Comparison of ENCODE assay signal across 8 cellular contexts in genomic region chr12:108833757-108834472, GRCh38. TPM values are rescaled to one million over a fixed set of nuclear protein-coding genes. Genes with fewer than 3 reads are reported as not detected.
DNase-seq lines count a peak whose midpoint lies in the region; ATAC-seq, FAIRE-seq and TF ChIP-seq lines count a peak whose summit lies in the region.

No MANE protein-coding gene starts in this region.

- FAIRE-seq in H54 (lab: Jason Lieb, UNC), result no peak

- peak overlapping the region; percentile 98 for H2BK20ac ChIP-seq in IMR-90 (ENCODE audit: low read depth, low read length)

- WGBS in IMR-90 (ENCODE audit: extremely low coverage in 2 of 2, insufficient read length in 1 of 2), 2 experiments, result no CpG with 5 or more reads among the region's 12 CpGs
- WGBS in right lobe of liver (ENCODE audit: insufficient coverage, low coverage, low lambda C conversion rate, missing lambda C conversion rate), result 56% methylated on average over 12 of the region's 12 CpGs

- intact Hi-C loops in IMR-90 (cut with micrococcal nuclease), result loop anchor here (1.0 kb wide), 1 partner anchor 20 kb away; no protein-coding TSS in a partner anchor
- intact Hi-C loops in right lobe of liver (cut with DNase I), result no loop called here
- intact Hi-C loops in activated CD4-positive, alpha-beta memory T cell treated with anti-CD3 and anti-CD28 coated beads for 36 hours (cut with micrococcal nuclease), result loop anchor here (10.0 kb wide), 1 partner anchor 269 kb away; the partner anchor contains the start of genes ISCU and SART3

- peak overlapping the region; percentile 98 for H4K91ac ChIP-seq in IMR-90 (ENCODE audit: insufficient read depth, low read depth, low read length)

- H4K5ac ChIP-seq in IMR-90 (ENCODE audit: low read depth, low read length), result peak overlapping the region; percentile 81

- peak overlapping the region; percentile 99 for H2AK5ac ChIP-seq in IMR-90 (ENCODE audit: low read depth, low read length)

- no peaks in the 10 kb centered on the region for H3K27me3 Mint-ChIP-seq in activated CD4-positive, alpha-beta memory T cell treated with anti-CD3 and anti-CD28 coated beads for 36 hours

- peak overlapping the region; percentile 97 for H3K23ac ChIP-seq in IMR-90 (ENCODE audit: low read depth, low read length)

- TF ChIP-seq POLR2A in IMR-90 (IDR thresholded peaks at IDR 0.05; ENCODE audit: low read depth, low read length) (no peak; the same call in none of the 2 replicates), right lobe of liver (IDR thresholded peaks at IDR 0.05) (no peak), H54 (IDR thresholded peaks at IDR 0.05; ENCODE audit: low read depth, low read length) (no peak)

- in situ Hi-C loops in IMR-90 (cut with MboI; ENCODE audit: low sequenced_read_pairs), result no loop called here

- dilution Hi-C loops in IMR-90 (cut with HindIII; ENCODE audit: low sequenced_read_pairs, unreplicated experiment), result no loop called here

- peak; percentile 7 for ATAC-seq in IMR-90 (ENCODE audit: low read depth)
- ATAC-seq in right lobe of liver, result peak; percentile 62 to 74 (median 70)
- no peak for ATAC-seq in HG03097 (IDR thresholded peaks at IDR 0.05; ENCODE audit: low FRiP score, unreplicated experiment)

- peak overlapping the region; percentile 90 for H3K18ac ChIP-seq in IMR-90 (ENCODE audit: low read depth, low read length)

- H3K79me1 ChIP-seq in IMR-90 (ENCODE audit: low read depth in 1 of 2, low read length in 2 of 2), result peaks cover 22 to 78% of the 10 kb centered on the region in 2 experiments

- H3K9me3 ChIP-seq in IMR-90 (ENCODE audit: control insufficient read depth, insufficient read depth, low read length) (no peaks in the 10 kb centered on the region), right lobe of liver (no peaks in the 10 kb centered on the region), subcutaneous abdominal adipose tissue (ENCODE audit: control insufficient read depth in 5 of 5, low read length in 5 of 5) (no peaks in the 10 kb centered on the region)

- H4K20me1 ChIP-seq in IMR-90 (ENCODE audit: insufficient read depth, low read length), result peaks cover 3% of the 10 kb centered on the region

- peak overlapping the region; percentile 99 for H3K4ac ChIP-seq in IMR-90 (ENCODE audit: low read depth, low read length)

- H3K27me3 ChIP-seq in IMR-90 (ENCODE audit: control insufficient read depth, insufficient read depth, low read length) (no peaks in the 10 kb centered on the region), right lobe of liver (no peaks in the 10 kb centered on the region), subcutaneous abdominal adipose tissue (ENCODE audit: control insufficient read depth in 5 of 5, insufficient read depth in 4 of 5, low read length in 5 of 5) (no peaks in the 10 kb centered on the region)

- H3K4me3 Mint-ChIP-seq in activated CD4-positive, alpha-beta memory T cell treated with anti-CD3 and anti-CD28 coated beads for 36 hours, result no peak overlapping the region

- H2BK15ac ChIP-seq in IMR-90 (ENCODE audit: low read depth, low read length), result peak overlapping the region; percentile 96

- H3K4me1 ChIP-seq in IMR-90 (ENCODE audit: control insufficient read depth, insufficient read depth, low read length) (peaks cover 41% of the 10 kb centered on the region), right lobe of liver (peaks cover 0 to 17% (median 5%) of the 10 kb centered on the region in 4 donors), subcutaneous abdominal adipose tissue (ENCODE audit: control insufficient read depth in 5 of 5, insufficient read depth in 5 of 5, low read length in 5 of 5) (peaks cover 29 to 76% (median 54%) of the 10 kb centered on the region in 5 donors)

- POLR2A ChIA-PET in IMR-90 (lab: Charles Lee; ENCODE audit: unreplicated experiment), result no interaction called here
- POLR2A ChIA-PET in activated CD4-positive, alpha-beta memory T cell treated with anti-CD3 and anti-CD28 coated beads for 36 hours (lab: Charles Lee), result no interaction called here

- CTCF ChIA-PET in IMR-90 (lab: Yijun Ruan, JAX), result interaction anchor here (2.8 kb wide), 1 partner anchor 17 kb away, joined by 13 read pairs; no protein-coding TSS in a partner anchor
- CTCF ChIA-PET in activated CD4-positive, alpha-beta memory T cell treated with anti-CD3 and anti-CD28 coated beads for 36 hours (lab: Charles Lee), result interaction anchor here (0.6 kb wide), 1 partner anchor 213 kb away, joined by 4 read pairs; no protein-coding TSS in a partner anchor

- peak; percentile 83 for DNase-seq in IMR-90
- peak; percentile 72 to 76 (median 76) for DNase-seq in right lobe of liver
- no peak for DNase-seq in activated CD4-positive, alpha-beta memory T cell treated with anti-CD3 and anti-CD28 coated beads for 36 hours
- DNase-seq in H54 (ENCODE audit: insufficient read length, low spot score), result no peak
- DNase-seq in stimulated activated CD4-positive, alpha-beta T cell treated with anti-CD3 and anti-CD28 coated beads, Interleukin-2, amount 100 ng/mL, for 48 hours, result no peak

- H3K4me3 ChIP-seq in IMR-90 (ENCODE audit: insufficient read depth, low read depth, low read length) (no peak overlapping the region), right lobe of liver (no peak overlapping the region), subcutaneous abdominal adipose tissue (ENCODE audit: low read depth in 1 of 5, low read length in 5 of 5) (peak overlapping the region in 3 of 5 donors; percentile 1 to 25 (median 23))

- H3K36me3 Mint-ChIP-seq in activated CD4-positive, alpha-beta memory T cell treated with anti-CD3 and anti-CD28 coated beads for 36 hours, result peaks cover 38% of the 10 kb centered on the region

- peaks cover 43% of the 10 kb centered on the region for H3K4me1 Mint-ChIP-seq in activated CD4-positive, alpha-beta memory T cell treated with anti-CD3 and anti-CD28 coated beads for 36 hours (ENCODE audit: low read depth)

- H3K36me3 ChIP-seq in IMR-90 (ENCODE audit: control insufficient read depth, insufficient read depth, low read length), result peaks cover 39% of the 10 kb centered on the region
- peaks cover 0 to 32% (median 5%) of the 10 kb centered on the region in 4 donors for H3K36me3 ChIP-seq in right lobe of liver
- peaks cover 0 to 35% (median 32%) of the 10 kb centered on the region in 5 donors for H3K36me3 ChIP-seq in subcutaneous abdominal adipose tissue (ENCODE audit: control insufficient read depth in 5 of 5, insufficient read depth in 5 of 5, low read length in 5 of 5)

- H2AK9ac ChIP-seq in IMR-90 (replicated peaks; ENCODE audit: low read depth, low read length, poor library complexity), result peak overlapping the region; percentile 87

- no peak for TF ChIP-seq RAD21 in IMR-90 (IDR thresholded peaks at IDR 0.05; ENCODE audit: low read length)

- H3K4me2 ChIP-seq in IMR-90 (ENCODE audit: low read depth, low read length), result peak overlapping the region; percentile 67; the same call in 1 of the 2 replicates

- BruUV-seq in IMR-90 (replicated peaks; lab: Mats Ljungman, UMichigan), result no TSS peak

- peak overlapping the region; percentile 97 for H3K14ac ChIP-seq in IMR-90 (replicated peaks; ENCODE audit: low read depth, low read length)

- peak overlapping the region; percentile 98 for H2BK5ac ChIP-seq in IMR-90 (ENCODE audit: low read depth, low read length, poor library complexity, severe bottlenecking)

- peaks cover 43% of the 10 kb centered on the region for H3K9me1 ChIP-seq in IMR-90 (ENCODE audit: insufficient read depth, low read length)

- H2BK120ac ChIP-seq in IMR-90 (ENCODE audit: low read depth, low read length), result peak overlapping the region; percentile 98

- TF ChIP-seq CTCF in IMR-90 (conservative IDR thresholded peaks at IDR 0.05; ENCODE audit: low read depth, low read length), result no peak
- TF ChIP-seq CTCF in right lobe of liver (IDR thresholded peaks at IDR 0.05), result no peak

- H3K27ac ChIP-seq in IMR-90 (ENCODE audit: insufficient read depth, low read length) (peak overlapping the region; percentile 98), cingulate gyrus (ENCODE audit: low read depth, low read length) (peak overlapping the region; percentile 42), right lobe of liver (peak overlapping the region; percentile 20 to 37 (median 33)), subcutaneous abdominal adipose tissue (ENCODE audit: low read depth, low read length) (peak overlapping the region; percentile 93)

- H3K9ac ChIP-seq in IMR-90 (ENCODE audit: low read depth, low read length), result peak overlapping the region; percentile 88
- H3K9ac ChIP-seq in subcutaneous abdominal adipose tissue (ENCODE audit: low read length in 5 of 5), result peak overlapping the region; percentile 49 to 72 (median 63)

- peak overlapping the region; percentile 99 for H3K56ac ChIP-seq in IMR-90 (ENCODE audit: extremely low read depth, insufficient read depth, low read length)

- H2AFZ ChIP-seq in IMR-90 (replicated peaks; ENCODE audit: low read length, poor library complexity), result peak overlapping the region; percentile 56

- H3K9me3 Mint-ChIP-seq in activated CD4-positive, alpha-beta memory T cell treated with anti-CD3 and anti-CD28 coated beads for 36 hours, result no peaks in the 10 kb centered on the region

- H3K27ac Mint-ChIP-seq in activated CD4-positive, alpha-beta memory T cell treated with anti-CD3 and anti-CD28 coated beads for 36 hours, result no peak overlapping the region

- peak overlapping the region; percentile 74 to 98 for H4K8ac ChIP-seq in IMR-90 (ENCODE audit: low read depth in 2 of 2, low read length in 2 of 2)

TF ChIP-seq in IMR-90, 13 proteins besides CTCF, POLR2A, EP300 and RAD21 (continues in another document):
- TF ChIP-seq USF2 (IDR thresholded peaks at IDR 0.05; ENCODE audit: low read depth, low read length) (no peak), NFE2L2 (IDR thresholded peaks at IDR 0.05; ENCODE audit: low read depth, low read length) (no peak), MAFK (IDR thresholded peaks at IDR 0.05; ENCODE audit: low read depth, low read length) (no peak)

RNA-seq across cellular contexts. Expression of gene SSH1, which starts 23.5 kb away (rescaled TPM):
- total RNA-seq in IMR-90 (2012; rRNA removed) (16.7 and 17.6 TPM in 2 replicates), right lobe of liver (10 to 100 TPM in 5 of 6 experiments, 1 to 10 TPM in 1; 9.8 to 17.6 (median 15.7) TPM)
- polyA plus RNA-seq in IMR-90 (2012; rRNA removed), result 37.2 and 40.8 TPM in 2 replicates
- 14.1 and 19.4 TPM in 2 replicates for polyA plus RNA-seq in IMR-90 (2012; cell fraction: cytosol; rRNA removed)
- 68.2 and 83.5 TPM in 2 replicates for polyA plus RNA-seq in IMR-90 (2012; cell fraction: nucleus; rRNA removed; ENCODE audit: low replicate concordance)
- 10 to 100 TPM; 27.4 to 30.2 TPM for total RNA-seq in activated CD4-positive, alpha-beta memory T cell treated with anti-CD3 and anti-CD28 coated beads for 36 hours

RNA-seq across cellular contexts. Expression of gene DAO, which starts 46.0 kb away (rescaled TPM):
- total RNA-seq in IMR-90 (2012; rRNA removed), result not detected in 2 replicates
- not detected in 2 replicates for polyA plus RNA-seq in IMR-90 (2012; rRNA removed)
- not detected in 2 replicates for polyA plus RNA-seq in IMR-90 (2012; cell fraction: cytosol; rRNA removed)
- 0.11 TPM in 1 of 2 replicates, not detected in the other for polyA plus RNA-seq in IMR-90 (2012; cell fraction: nucleus; rRNA removed; ENCODE audit: low replicate concordance)
- total RNA-seq in right lobe of liver, result 10 to 100 TPM; 26.7 to 70.2 (median 45.0) TPM
- total RNA-seq in activated CD4-positive, alpha-beta memory T cell treated with anti-CD3 and anti-CD28 coated beads for 36 hours, result not detected

Comparison
In these comparisons a context has a peak if more than half of its experiments do, and no peak if none do; other contexts are left out.
1. DNase-seq: peak in IMR-90 (single experiment) and right lobe of liver (3 of 3); none in activated CD4-positive, alpha-beta memory T cell treated with anti-CD3 and anti-CD28 coated beads for 36 hours (single experiment), H54 (single experiment) and stimulated activated CD4-positive, alpha-beta T cell treated with anti-CD3 and anti-CD28 coated beads, Interleukin-2, amount 100 ng/mL, for 48 hours (0 of 2).
2. H3K27ac ChIP-seq: peak in every context shown above with its lines; median percentile 98 in IMR-90; 93 in subcutaneous abdominal adipose tissue; 42 in cingulate gyrus; 33 in right lobe of liver.
3. H3K4me3 ChIP-seq: peak in subcutaneous abdominal adipose tissue (3 of 5); none in IMR-90 (single experiment) and right lobe of liver (0 of 3).
4. RNA of gene DAO, which starts 46.0 kb away (total RNA-seq): 26.7 to 70.2 TPM in right lobe of liver; not detected in IMR-90 and not detected in activated CD4-positive, alpha-beta memory T cell treated with anti-CD3 and anti-CD28 coated beads for 36 hours; every median in the first group is over 10 times any median in the second.
5. intact Hi-C loops: an anchor here in IMR-90 (1.0 kb wide) and activated CD4-positive, alpha-beta memory T cell treated with anti-CD3 and anti-CD28 coated beads for 36 hours (10.0 kb wide); none called in right lobe of liver.